Comparison of ENCODE assay signal across 9 cellular contexts in genomic region chr6:7697820-7698623, GRCh38. TPM values are rescaled to one million over a fixed set of nuclear protein-coding genes. Genes with fewer than 3 reads are reported as not detected.
DNase-seq lines count a peak whose midpoint lies in the region; TF ChIP-seq lines count a peak whose summit lies in the region.
"Had no signal": no experiment of that assay in that cellular context is flagged by ENCODE, and none has a peak within 500 bp of the region (broad histone marks: within the 10 kb centered on the region; RNA-seq: fewer than 3 reads in every experiment).

No MANE protein-coding gene starts in this region.

- no peak for TF ChIP-seq CTCF in AG09309 (IDR thresholded peaks at IDR 0.05; ENCODE audit: control insufficient read depth, insufficient read depth, low read depth, low read length, missing control alignments)

- H3K9me3 ChIP-seq in SJCRH30 (replicated peaks): no peaks in the 10 kb centered on the region

- H3K36me3 ChIP-seq in SJCRH30: no peaks in the 10 kb centered on the region

- H3K4me3 ChIP-seq in AG09309 (ENCODE audit: control insufficient read depth, low read depth, low read length) (no peak overlapping the region; the same call in 1 of the 2 replicates), SJCRH30 (no peak overlapping the region)

- no peak overlapping the region for H3K27ac ChIP-seq in SJCRH30

- DNase-seq in AG09309 (ENCODE audit: low read depth) (peak; percentile 90), LoVo (ENCODE audit: low spot score) (peak; percentile 25), astrocyte of the hippocampus (ENCODE audit: low read depth, low spot score) (peak; percentile 82), medulla oblongata (ENCODE audit: extremely low spot score) (peak; percentile 38), SJCRH30 (no peak), SW480 (ENCODE audit: low spot score) (no peak), NCI-H2227 treated with DMSO at 0.1 percent for 48 hours (lab: John Stamatoyannopoulos, UW) (no peak)
- no peak for DNase-seq in activated CD8-positive, alpha-beta memory T cell treated with anti-CD3 and anti-CD28 coated beads for 24 hours

- no peaks in the 10 kb centered on the region for H3K27me3 ChIP-seq in SJCRH30

- H3K4me1 ChIP-seq in SJCRH30: no peaks in the 10 kb centered on the region

RNA-seq across cellular contexts. Expression of gene BMP6, which starts 27.9 kb away (rescaled TPM):
- total RNA-seq in SJCRH30 (2014; rRNA removed; shearing (Covaris generic)): 1.6 and 2.2 TPM in 2 replicates
- total RNA-seq: T-helper 1 cell treated with Interleukin-12 subunit alpha and Interleukin-12 subunit beta and Interleukin-4 antibody, amounts not matched to agents 30 ng/mL and 1 ng/mL, for 36 hours had no signal

Comparison
In these comparisons a context has a peak if more than half of its experiments do, and no peak if none do; other contexts are left out.
1. DNase-seq: peak in AG09309 (single experiment), LoVo (single experiment), astrocyte of the hippocampus (single experiment) and medulla oblongata (single experiment); none in SJCRH30 (0 of 2), SW480 (single experiment), NCI-H2227 treated with DMSO at 0.1 percent for 48 hours (single experiment) and activated CD8-positive, alpha-beta memory T cell treated with anti-CD3 and anti-CD28 coated beads for 24 hours (single experiment).